Comparison of ENCODE assay signal across 9 cellular contexts in genomic region chr10:70131560-70131937, GRCh38. TPM values are rescaled to one million over a fixed set of nuclear protein-coding genes. Genes with fewer than 3 reads are reported as not detected.
DNase-seq lines count a peak whose midpoint lies in the region; ATAC-seq and TF ChIP-seq lines count a peak whose summit lies in the region.
"Had no signal": no experiment of that assay in that cellular context is flagged by ENCODE, and none has a peak within 500 bp of the region (broad histone marks: within the 10 kb centered on the region; RNA-seq: fewer than 3 reads in every experiment).

No MANE protein-coding gene starts in this region.

- H3K4me3 ChIP-seq in subcutaneous abdominal adipose tissue (ENCODE audit: low read depth in 1 of 5, low read length in 5 of 5) = peak overlapping the region; percentile 76 to 93 (median 89)

- peaks cover 34% of the 10 kb centered on the region for H3K4me1 Mint-ChIP-seq in activated CD8-positive, alpha-beta memory T cell treated with anti-CD3 and anti-CD28 coated beads, Interleukin-2, amount 10 ng/mL, durations not matched to agents 7 days and 5 days
- H3K4me1 Mint-ChIP-seq in activated CD8-positive, alpha-beta T cell treated with anti-CD3 and anti-CD28 coated beads for 36 hours (ENCODE audit: low read depth) = peaks cover 22% of the 10 kb centered on the region

- no peak for TF ChIP-seq CTCF in activated CD8-positive, alpha-beta T cell treated with anti-CD3 and anti-CD28 coated beads for 36 hours (IDR thresholded peaks at IDR 0.05)

- CTCF ChIA-PET in activated CD8-positive, alpha-beta memory T cell treated with anti-CD3 and anti-CD28 coated beads, Interleukin-2, amount 10 ng/mL, durations not matched to agents 7 days and 5 days (lab: Charles Lee) = interaction anchor here (3.0 to 3.5 kb wide), 2 partner anchors 15 kb away, joined by 15 to 16 read pairs; partner anchors contain the start of gene TYSND1
- CTCF ChIA-PET in activated CD8-positive, alpha-beta T cell treated with anti-CD3 and anti-CD28 coated beads for 36 hours (lab: Charles Lee) = no interaction called here

- H3K27me3 Mint-ChIP-seq in activated CD8-positive, alpha-beta memory T cell treated with anti-CD3 and anti-CD28 coated beads, Interleukin-2, amount 10 ng/mL, durations not matched to agents 7 days and 5 days = no peaks in the 10 kb centered on the region
- H3K27me3 Mint-ChIP-seq in activated CD8-positive, alpha-beta T cell treated with anti-CD3 and anti-CD28 coated beads for 36 hours = no peaks in the 10 kb centered on the region

- H3K4me3 Mint-ChIP-seq in activated CD8-positive, alpha-beta memory T cell treated with anti-CD3 and anti-CD28 coated beads, Interleukin-2, amount 10 ng/mL, durations not matched to agents 7 days and 5 days = peak overlapping the region; percentile 83
- H3K4me3 Mint-ChIP-seq in activated CD8-positive, alpha-beta T cell treated with anti-CD3 and anti-CD28 coated beads for 36 hours = peak overlapping the region; percentile 80

- no peak for DNase-seq in activated CD8-positive, alpha-beta memory T cell treated with anti-CD3 and anti-CD28 coated beads, Interleukin-2, amount 10 ng/mL, durations not matched to agents 7 days and 5 days
- DNase-seq in activated CD8-positive, alpha-beta memory T cell treated with anti-CD3 and anti-CD28 coated beads, Interleukin-2, amount 50 U/mL, for 48 hours = no peak
- DNase-seq in activated CD8-positive, alpha-beta T cell treated with anti-CD3 and anti-CD28 coated beads for 36 hours = no peak
- peak; percentile 2 for DNase-seq in iPS-NIHi7 (ENCODE audit: extremely low spot score)
- no peak for DNase-seq in GM19240 (ENCODE audit: insufficient read length, low spot score)
- DNase-seq in SKM-1 treated with dmso at 0.1 percent for 144 hours (lab: John Stamatoyannopoulos, UW; ENCODE audit: unreplicated experiment) = no peak
- DNase-seq: stimulated activated naive CD4-positive, alpha-beta T cell treated with Interleukin-2 at 50 U/mL for 16 hours had no signal

- no peaks in the 10 kb centered on the region for H3K9me3 ChIP-seq in subcutaneous abdominal adipose tissue (ENCODE audit: control insufficient read depth in 5 of 5, low read length in 5 of 5)

- H3K36me3 ChIP-seq in subcutaneous abdominal adipose tissue (ENCODE audit: control insufficient read depth in 5 of 5, insufficient read depth in 5 of 5, low read length in 5 of 5) = peaks cover 0 to 14% (median 4%) of the 10 kb centered on the region in 5 donors

- H3K9ac ChIP-seq in subcutaneous abdominal adipose tissue (ENCODE audit: low read length in 5 of 5) = peak overlapping the region; percentile 65 to 96 (median 92)

- peaks cover 8 to 65% (median 58%) of the 10 kb centered on the region in 5 donors for H3K4me1 ChIP-seq in subcutaneous abdominal adipose tissue (ENCODE audit: control insufficient read depth in 5 of 5, insufficient read depth in 5 of 5, low read length in 5 of 5)

- H3K27me3 ChIP-seq in subcutaneous abdominal adipose tissue (ENCODE audit: control insufficient read depth in 5 of 5, insufficient read depth in 4 of 5, low read length in 5 of 5) = no peaks in the 10 kb centered on the region

- intact Hi-C loops in activated CD8-positive, alpha-beta T cell treated with anti-CD3 and anti-CD28 coated beads for 36 hours (cut with micrococcal nuclease) = no loop called here

- H3K27ac Mint-ChIP-seq in activated CD8-positive, alpha-beta memory T cell treated with anti-CD3 and anti-CD28 coated beads, Interleukin-2, amount 10 ng/mL, durations not matched to agents 7 days and 5 days = peak overlapping the region; percentile 74
- peak overlapping the region; percentile 84 for H3K27ac Mint-ChIP-seq in activated CD8-positive, alpha-beta T cell treated with anti-CD3 and anti-CD28 coated beads for 36 hours

- POLR2A ChIA-PET in activated CD8-positive, alpha-beta T cell treated with anti-CD3 and anti-CD28 coated beads for 36 hours (lab: Charles Lee) = interaction anchor here (0.6 to 1.2 kb wide), 3 partner anchors 13 to 39 kb away, joined by 3 read pairs; partner anchors contain the start of gene SAR1A

- H3K36me3 Mint-ChIP-seq in activated CD8-positive, alpha-beta memory T cell treated with anti-CD3 and anti-CD28 coated beads, Interleukin-2, amount 10 ng/mL, durations not matched to agents 7 days and 5 days = peaks cover 4% of the 10 kb centered on the region
- H3K36me3 Mint-ChIP-seq in activated CD8-positive, alpha-beta T cell treated with anti-CD3 and anti-CD28 coated beads for 36 hours (ENCODE audit: low read depth) = peaks cover 4% of the 10 kb centered on the region

- H3K9me3 Mint-ChIP-seq in activated CD8-positive, alpha-beta memory T cell treated with anti-CD3 and anti-CD28 coated beads, Interleukin-2, amount 10 ng/mL, durations not matched to agents 7 days and 5 days (ENCODE audit: low read depth) = no peaks in the 10 kb centered on the region
- H3K9me3 Mint-ChIP-seq in activated CD8-positive, alpha-beta T cell treated with anti-CD3 and anti-CD28 coated beads for 36 hours = no peaks in the 10 kb centered on the region

- ATAC-seq in activated CD8-positive, alpha-beta memory T cell treated with anti-CD3 and anti-CD28 coated beads, Interleukin-2, amount 10 ng/mL, durations not matched to agents 7 days and 5 days = no peak
- ATAC-seq in activated CD8-positive, alpha-beta T cell treated with anti-CD3 and anti-CD28 coated beads for 36 hours = no peak
- ATAC-seq in HG02938 (IDR thresholded peaks at IDR 0.05; ENCODE audit: unreplicated experiment) = no peak

- peak overlapping the region; percentile 99 for H3K27ac ChIP-seq in subcutaneous abdominal adipose tissue (ENCODE audit: low read depth, low read length)

RNA-seq across cellular contexts. Expression of gene AIFM2, which starts 1.1 kb away (rescaled TPM):
- 10 to 100 TPM; 12.6 to 13.8 TPM for total RNA-seq in activated CD8-positive, alpha-beta memory T cell treated with anti-CD3 and anti-CD28 coated beads, Interleukin-2, amount 10 ng/mL, durations not matched to agents 7 days and 5 days
- 1 to 10 TPM; 6.3 to 8.2 TPM for total RNA-seq in activated CD8-positive, alpha-beta T cell treated with anti-CD3 and anti-CD28 coated beads for 36 hours

RNA-seq across cellular contexts. Expression of gene TYSND1, which starts 15.0 kb away (rescaled TPM):
- 10 to 100 TPM; 12.4 to 13.8 TPM for total RNA-seq in activated CD8-positive, alpha-beta memory T cell treated with anti-CD3 and anti-CD28 coated beads, Interleukin-2, amount 10 ng/mL, durations not matched to agents 7 days and 5 days
- 10 to 100 TPM; 20.0 to 20.3 TPM for total RNA-seq in activated CD8-positive, alpha-beta T cell treated with anti-CD3 and anti-CD28 coated beads for 36 hours

RNA-seq across cellular contexts. Expression of gene SAR1A, which starts 38.8 kb away (rescaled TPM):
- 100 to 1,000 TPM in 1 of 2 experiments, 10 to 100 TPM in 1; 89.5 to 111 TPM for total RNA-seq in activated CD8-positive, alpha-beta memory T cell treated with anti-CD3 and anti-CD28 coated beads, Interleukin-2, amount 10 ng/mL, durations not matched to agents 7 days and 5 days
- total RNA-seq in activated CD8-positive, alpha-beta T cell treated with anti-CD3 and anti-CD28 coated beads for 36 hours = 100 to 1,000 TPM in 1 of 2 experiments, 10 to 100 TPM in 1; 95.9 to 101 TPM
